1 cellular context compared by ENCODE assay signal in genomic region chr7:131328387-131329175, GRCh38.
TF ChIP-seq lines count a peak whose summit lies in the region.

No MANE protein-coding gene starts in this region.

TF ChIP-seq in K562, 482 proteins besides CTCF, POLR2A, EP300 and RAD21 (continued from another document and continues in another):
- TF ChIP-seq STAT6 (CRISPR knock-in tag; IDR thresholded peaks at IDR 0.05) (no peak), CC2D1A (IDR thresholded peaks at IDR 0.05) (0 out of 2 replicates have a peak, but pooled peaks have one; percentile 9), SMC3 (conservative IDR thresholded peaks at IDR 0.05; ENCODE audit: insufficient read depth, low read depth, low read length) (no peak), TEAD4 (IDR thresholded peaks at IDR 0.05; ENCODE audit: low read length) (no peak), TEAD4 (CRISPR knock-in tag; IDR thresholded peaks at IDR 0.05; ENCODE audit: borderline replicate concordance) (no peak), FOXA3 (CRISPR knock-in tag; conservative IDR thresholded peaks at IDR 0.05 in 1 of 2, IDR thresholded peaks at IDR 0.05 in 1 of 2) (0 out of 4 replicates have a peak, but pooled peaks of 1 of the 2 experiments have one; percentile 3), ZNF232 (CRISPR knock-in tag; IDR thresholded peaks at IDR 0.05) (no peak), TAF1 (IDR thresholded peaks at IDR 0.05; ENCODE audit: control insufficient read depth, extremely low read depth, insufficient read depth, low read length, severe bottlenecking) (no peak), MGA (IDR thresholded peaks at IDR 0.05) (peak; percentile 41; the same call in 1 of the 2 replicates), SRSF3 (IDR thresholded peaks at IDR 0.05; ENCODE audit: insufficient read depth, low read length) (no peak), ZNF24 (IDR thresholded peaks at IDR 0.05) (no peak), ATF3 (IDR thresholded peaks at IDR 0.05) (no peak), ATF3 (CRISPR knock-in tag; conservative IDR thresholded peaks at IDR 0.05) (no peak), E2F6 (IDR thresholded peaks at IDR 0.05; ENCODE audit: borderline replicate concordance in 1 of 2, extremely low read depth in 1 of 2, insufficient read depth in 1 of 2, insufficient read length in 1 of 2, low read depth in 1 of 2, low read length in 1 of 2, poor library complexity in 1 of 2, severe bottlenecking in 1 of 2) (no peak), ZFP36 (IDR thresholded peaks at IDR 0.05; ENCODE audit: low read depth, low read length, partially characterized antibody) (no peak), ETV5 (CRISPR knock-in tag; IDR thresholded peaks at IDR 0.05; ENCODE audit: low read depth) (0 out of 2 replicates have a peak, but pooled peaks have one; percentile 0), MEF2D (tag; conservative IDR thresholded peaks at IDR 0.05; ENCODE audit: low read depth) (0 out of 2 replicates have a peak, but pooled peaks have one; percentile 19), SAFB (IDR thresholded peaks at IDR 0.05; ENCODE audit: borderline replicate concordance, low read depth, low read length) (no peak), NRF1 (conservative IDR thresholded peaks at IDR 0.05 in 1 of 2, IDR thresholded peaks at IDR 0.05 in 1 of 2) (no peak), ZNF57 (CRISPR knock-in tag; IDR thresholded peaks at IDR 0.05) (no peak), MEF2A (IDR thresholded peaks at IDR 0.05; ENCODE audit: control insufficient read depth, low read depth, low read length) (no peak), TARDBP (IDR thresholded peaks at IDR 0.05) (no peak), KDM2B (CRISPR knock-in tag; IDR thresholded peaks at IDR 0.05) (no peak), ZNF354B (CRISPR knock-in tag; IDR thresholded peaks at IDR 0.05) (no peak), KDM5B (IDR thresholded peaks at IDR 0.05; ENCODE audit: insufficient replicate concordance, low read depth, low read length) (peak; percentile 15), U2AF1 (optimal IDR thresholded peaks at IDR 0.05; ENCODE audit: low read depth, low read length) (no peak), MIER1 (IDR thresholded peaks at IDR 0.05; ENCODE audit: low read depth) (no peak), ZNF134 (CRISPR knock-in tag; conservative IDR thresholded peaks at IDR 0.05) (no peak), ZNF140 (CRISPR knock-in tag; IDR thresholded peaks at IDR 0.05) (no peak)
- TF ChIP-seq, protein P1, sequence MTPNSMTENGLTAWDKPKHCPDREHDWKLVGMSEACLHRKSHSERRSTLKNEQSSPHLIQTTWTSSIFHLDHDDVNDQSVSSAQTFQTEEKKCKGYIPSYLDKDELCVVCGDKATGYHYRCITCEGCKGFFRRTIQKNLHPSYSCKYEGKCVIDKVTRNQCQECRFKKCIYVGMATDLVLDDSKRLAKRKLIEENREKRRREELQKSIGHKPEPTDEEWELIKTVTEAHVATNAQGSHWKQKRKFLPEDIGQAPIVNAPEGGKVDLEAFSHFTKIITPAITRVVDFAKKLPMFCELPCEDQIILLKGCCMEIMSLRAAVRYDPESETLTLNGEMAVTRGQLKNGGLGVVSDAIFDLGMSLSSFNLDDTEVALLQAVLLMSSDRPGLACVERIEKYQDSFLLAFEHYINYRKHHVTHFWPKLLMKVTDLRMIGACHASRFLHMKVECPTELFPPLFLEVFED (CRISPR knock-in tag; conservative IDR thresholded peaks at IDR 0.05): no peak
- TF ChIP-seq, protein P2, sequence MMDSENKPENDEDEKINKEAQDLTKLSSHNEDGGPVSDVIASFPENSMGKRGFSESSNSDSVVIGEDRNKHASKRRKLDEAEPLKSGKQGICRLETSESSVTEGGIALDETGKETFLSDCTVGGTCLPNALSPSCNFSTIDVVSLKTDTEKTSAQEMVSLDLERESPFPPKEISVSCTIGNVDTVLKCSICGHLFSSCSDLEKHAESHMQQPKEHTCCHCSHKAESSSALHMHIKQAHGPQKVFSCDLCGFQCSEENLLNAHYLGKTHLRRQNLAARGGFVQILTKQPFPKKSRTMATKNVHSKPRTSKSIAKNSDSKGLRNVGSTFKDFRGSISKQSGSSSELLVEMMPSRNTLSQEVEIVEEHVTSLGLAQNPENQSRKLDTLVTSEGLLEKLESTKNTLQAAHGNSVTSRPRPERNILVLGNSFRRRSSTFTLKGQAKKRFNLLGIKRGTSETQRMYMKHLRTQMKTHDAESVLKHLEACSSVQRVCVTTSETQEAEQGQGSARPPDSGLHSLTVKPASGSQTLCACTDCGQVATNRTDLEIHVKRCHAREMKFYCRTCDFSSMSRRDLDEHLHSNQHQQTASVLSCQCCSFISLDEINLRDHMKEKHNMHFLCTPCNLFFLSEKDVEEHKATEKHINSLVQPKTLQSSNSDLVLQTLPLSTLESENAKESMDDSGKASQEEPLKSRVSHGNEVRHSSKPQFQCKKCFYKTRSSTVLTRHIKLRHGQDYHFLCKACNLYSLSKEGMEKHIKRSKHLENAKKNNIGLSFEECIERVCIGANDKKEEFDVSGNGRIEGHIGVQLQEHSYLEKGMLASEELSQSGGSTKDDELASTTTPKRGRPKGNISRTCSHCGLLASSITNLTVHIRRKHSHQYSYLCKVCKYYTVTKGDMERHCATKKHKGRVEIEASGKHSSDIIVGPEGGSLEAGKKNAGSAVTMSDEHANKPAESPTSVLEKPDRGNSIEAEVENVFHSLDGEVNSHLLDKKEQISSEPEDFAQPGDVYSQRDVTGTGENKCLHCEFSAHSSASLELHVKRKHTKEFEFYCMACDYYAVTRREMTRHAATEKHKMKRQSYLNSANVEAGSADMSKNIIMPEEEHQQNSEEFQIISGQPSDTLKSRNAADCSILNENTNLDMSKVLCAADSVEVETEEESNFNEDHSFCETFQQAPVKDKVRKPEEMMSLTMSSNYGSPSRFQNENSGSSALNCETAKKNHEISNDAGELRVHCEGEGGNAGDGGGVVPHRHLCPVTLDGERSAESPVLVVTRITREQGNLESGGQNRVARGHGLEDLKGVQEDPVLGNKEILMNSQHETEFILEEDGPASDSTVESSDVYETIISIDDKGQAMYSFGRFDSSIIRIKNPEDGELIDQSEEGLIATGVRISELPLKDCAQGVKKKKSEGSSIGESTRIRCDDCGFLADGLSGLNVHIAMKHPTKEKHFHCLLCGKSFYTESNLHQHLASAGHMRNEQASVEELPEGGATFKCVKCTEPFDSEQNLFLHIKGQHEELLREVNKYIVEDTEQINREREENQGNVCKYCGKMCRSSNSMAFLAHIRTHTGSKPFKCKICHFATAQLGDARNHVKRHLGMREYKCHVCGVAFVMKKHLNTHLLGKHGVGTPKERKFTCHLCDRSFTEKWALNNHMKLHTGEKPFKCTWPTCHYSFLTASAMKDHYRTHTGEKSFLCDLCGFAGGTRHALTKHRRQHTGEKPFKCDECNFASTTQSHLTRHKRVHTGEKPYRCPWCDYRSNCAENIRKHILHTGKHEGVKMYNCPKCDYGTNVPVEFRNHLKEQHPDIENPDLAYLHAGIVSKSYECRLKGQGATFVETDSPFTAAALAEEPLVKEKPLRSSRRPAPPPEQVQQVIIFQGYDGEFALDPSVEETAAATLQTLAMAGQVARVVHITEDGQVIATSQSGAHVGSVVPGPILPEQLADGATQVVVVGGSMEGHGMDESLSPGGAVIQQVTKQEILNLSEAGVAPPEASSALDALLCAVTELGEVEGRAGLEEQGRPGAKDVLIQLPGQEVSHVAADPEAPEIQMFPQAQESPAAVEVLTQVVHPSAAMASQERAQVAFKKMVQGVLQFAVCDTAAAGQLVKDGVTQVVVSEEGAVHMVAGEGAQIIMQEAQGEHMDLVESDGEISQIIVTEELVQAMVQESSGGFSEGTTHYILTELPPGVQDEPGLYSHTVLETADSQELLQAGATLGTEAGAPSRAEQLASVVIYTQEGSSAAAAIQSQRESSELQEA (IDR thresholded peaks at IDR 0.05; ENCODE audit: low read depth): no peak
